ENCODE assay signal across 18 cellular contexts in genomic region chr11:111823629-111824028, GRCh38.
"Had no signal": no experiment of that assay in that cellular context is flagged by ENCODE, and none has a peak within 500 bp of the region (broad histone marks: within the 10 kb centered on the region; RNA-seq: fewer than 3 reads in every experiment).

No MANE protein-coding gene starts in this region.

- H3K4me3 ChIP-seq: left ventricle myocardium inferior, lung, pancreas, smooth muscle cell had no signal

- H3K27me3 ChIP-seq: pancreas had no signal

- DNase-seq: effector memory CD4-positive, alpha-beta T cell; glutamatergic neuron; immature natural killer cell; left ventricle myocardium inferior; mesenchymal stem cell; midbrain; occipital lobe; pancreas; right cardiac atrium; stimulated activated CD4-positive, alpha-beta T cell treated with anti-CD3 and anti-CD28 coated beads, Interleukin-2, amount 100 ng/mL, for 48 hours; stimulated activated naive CD4-positive, alpha-beta T cell treated with Interleukin-2 at 50 U/mL for 16 hours; trophoblast cell had no signal

- H3K27ac ChIP-seq: left ventricle myocardium inferior, pancreas had no signal

- H3K9me3 ChIP-seq: left ventricle myocardium inferior, pancreas had no signal

- FAIRE-seq: endometrium, frontal cortex, keratinocyte, pancreas had no signal

- H3K4me2 ChIP-seq: smooth muscle cell had no signal

- ATAC-seq: esophagus mucosa, pancreas, right cardiac atrium had no signal
